In genomic region chr3:182716114-182716688, GRCh38 we compare ENCODE assay signal across 1 cellular context.
TF ChIP-seq lines count a peak whose summit lies in the region.

No MANE protein-coding gene starts in this region.

TF ChIP-seq in K562, 482 proteins besides CTCF, POLR2A, EP300 and RAD21 (continued from another document and continues in another):
- peak; percentile 60; the same call in 1 of the 2 replicates for TF ChIP-seq ZNF592 (IDR thresholded peaks at IDR 0.05)
- TF ChIP-seq VEZF1 (CRISPR knock-in tag; IDR thresholded peaks at IDR 0.05) = peak; percentile 44
- peak; percentile 98 for TF ChIP-seq PRDM10 (IDR thresholded peaks at IDR 0.05; ENCODE audit: partially characterized antibody)
- peak; percentile 84 to 86 for TF ChIP-seq KDM1A (IDR thresholded peaks at IDR 0.05)
- TF ChIP-seq SMC3 (conservative IDR thresholded peaks at IDR 0.05; ENCODE audit: insufficient read depth, low read depth, low read length) = no peak
- no peak for TF ChIP-seq HMG20A (CRISPR knock-in tag; conservative IDR thresholded peaks at IDR 0.05)
- no peak for TF ChIP-seq GABPA (tag; conservative IDR thresholded peaks at IDR 0.05; ENCODE audit: low read depth)
- no peak for TF ChIP-seq POU5F1 (IDR thresholded peaks at IDR 0.05; ENCODE audit: borderline replicate concordance, low read depth, low read length, partially characterized antibody)
- no peak for TF ChIP-seq TCF7 (IDR thresholded peaks at IDR 0.05; ENCODE audit: borderline replicate concordance)
- TF ChIP-seq HCFC1 (IDR thresholded peaks at IDR 0.05; ENCODE audit: low read depth, low read length) = no peak
- no peak for TF ChIP-seq CEBPZ (IDR thresholded peaks at IDR 0.05; ENCODE audit: borderline replicate concordance, low read depth, low read length)
- 0 out of 4 replicates have a peak, but pooled peaks of 1 of the 2 experiments have one; percentile 27 for TF ChIP-seq ZNF639 (CRISPR knock-in tag; conservative IDR thresholded peaks at IDR 0.05 in 1 of 2, IDR thresholded peaks at IDR 0.05 in 1 of 2)
- TF ChIP-seq BACH1 (tag; IDR thresholded peaks at IDR 0.05) = peak; percentile 65; the same call in 1 of the 2 replicates
- no peak for TF ChIP-seq RBM25 (IDR thresholded peaks at IDR 0.05; ENCODE audit: low read depth, low read length, severe bottlenecking)
- TF ChIP-seq NCOA2 (IDR thresholded peaks at IDR 0.05; ENCODE audit: partially characterized antibody in 2 of 2) = peak in 1 of 2 experiments; percentile 13
- no peak for TF ChIP-seq ZNF77 (CRISPR knock-in tag; IDR thresholded peaks at IDR 0.05)
- TF ChIP-seq KAT7 (CRISPR knock-in tag; IDR thresholded peaks at IDR 0.05; ENCODE audit: borderline replicate concordance) = no peak
- no peak for TF ChIP-seq NR4A1 (CRISPR knock-in tag; IDR thresholded peaks at IDR 0.05)
- TF ChIP-seq NR4A1 (tag; IDR thresholded peaks at IDR 0.05) = 0 out of 2 replicates have a peak, but pooled peaks have one; percentile 40
- peak; percentile 76 for TF ChIP-seq TEAD4 (IDR thresholded peaks at IDR 0.05; ENCODE audit: low read length)
- TF ChIP-seq TEAD4 (CRISPR knock-in tag; IDR thresholded peaks at IDR 0.05; ENCODE audit: borderline replicate concordance) = no peak
- no peak for TF ChIP-seq ZSCAN32 (CRISPR knock-in tag; IDR thresholded peaks at IDR 0.05)
- no peak for TF ChIP-seq XRCC3 (IDR thresholded peaks at IDR 0.05)
- TF ChIP-seq FOS (IDR thresholded peaks at IDR 0.05; ENCODE audit: extremely low read depth, insufficient read length) = no peak
- TF ChIP-seq IRF2 (CRISPR knock-in tag; IDR thresholded peaks at IDR 0.05) = no peak
- TF ChIP-seq ESRRA (IDR thresholded peaks at IDR 0.05; ENCODE audit: borderline replicate concordance, low read depth) = 0 out of 2 replicates have a peak, but pooled peaks have one; percentile 18
- peak; percentile 92 for TF ChIP-seq SMARCA4 (IDR thresholded peaks at IDR 0.05)
- TF ChIP-seq MTA3 (IDR thresholded peaks at IDR 0.05; ENCODE audit: borderline replicate concordance) = 0 out of 2 replicates have a peak, but pooled peaks have one; percentile 30
- peak; percentile 75; the same call in 1 of the 2 replicates for TF ChIP-seq KLF16 (IDR thresholded peaks at IDR 0.05)
- TF ChIP-seq ATF6 (CRISPR knock-in tag; IDR thresholded peaks at IDR 0.05) = no peak
- 0 out of 2 replicates have a peak, but pooled peaks have one; percentile 29 for TF ChIP-seq ATF4 (CRISPR knock-in tag; IDR thresholded peaks at IDR 0.05)
- no peak for TF ChIP-seq BRD4 (IDR thresholded peaks at IDR 0.05)
- peak; percentile 45; the same call in 1 of the 2 replicates for TF ChIP-seq RNF2 (IDR thresholded peaks at IDR 0.05)
- TF ChIP-seq MYC (IDR thresholded peaks at IDR 0.05; ENCODE audit: low read depth, low read length) = no peak
- no peak for TF ChIP-seq MYC (CRISPR knock-in tag; IDR thresholded peaks at IDR 0.05; ENCODE audit: borderline replicate concordance, low read depth)
- TF ChIP-seq TAF1 (IDR thresholded peaks at IDR 0.05; ENCODE audit: control insufficient read depth, extremely low read depth, insufficient read depth, low read length, severe bottlenecking) = no peak
- 0 out of 2 replicates have a peak, but pooled peaks have one; percentile 41 for TF ChIP-seq PHB2 (IDR thresholded peaks at IDR 0.05; ENCODE audit: low read depth)
- no peak for TF ChIP-seq ZKSCAN3 (CRISPR knock-in tag; IDR thresholded peaks at IDR 0.05)
- TF ChIP-seq SMARCC2 (IDR thresholded peaks at IDR 0.05; ENCODE audit: low read depth) = peak; percentile 73
- peak in 1 of 2 experiments; percentile 47; a peak in 1 of 3 replicates for TF ChIP-seq CBX3 (IDR thresholded peaks at IDR 0.05; ENCODE audit: borderline replicate concordance in 1 of 2, low read length in 2 of 2)
- no peak for TF ChIP-seq CTCFL (IDR thresholded peaks at IDR 0.05; ENCODE audit: borderline replicate concordance, insufficient read depth, low read depth, low read length, poor library complexity, severe bottlenecking)
- peak; percentile 63 for TF ChIP-seq RBBP5 (IDR thresholded peaks at IDR 0.05; ENCODE audit: borderline replicate concordance, insufficient read depth, low read length, poor library complexity, severe bottlenecking)
